Comparison of ENCODE assay signal across 8 cellular contexts in the genomic region with DNA sequence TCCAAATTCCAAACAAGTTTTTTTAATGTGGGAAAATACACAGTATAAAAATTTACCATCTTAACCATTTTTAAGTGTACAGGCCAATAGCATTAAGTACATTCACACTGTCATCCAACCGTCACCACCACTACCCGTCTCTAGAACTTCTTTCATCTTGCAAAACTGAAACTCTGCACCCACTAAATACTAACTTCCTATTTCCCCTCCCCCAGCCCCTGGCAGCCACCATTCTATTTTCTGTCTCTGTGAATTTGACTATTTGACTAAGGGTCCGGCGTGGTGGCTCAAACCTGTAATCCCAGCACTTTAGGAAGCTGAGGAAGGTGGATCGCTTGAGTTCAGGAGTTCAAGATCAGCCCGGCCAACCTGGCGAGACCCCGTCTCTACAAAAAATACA. TPM values are rescaled to one million over a fixed set of nuclear protein-coding genes. Genes with fewer than 3 reads are reported as not detected.
DNase-seq lines count a peak whose midpoint lies in the region; ATAC-seq, FAIRE-seq and TF ChIP-seq lines count a peak whose summit lies in the region.

No MANE protein-coding gene starts in this region.

- H3K4me1 ChIP-seq in pancreas: peaks cover 0 to 6% (median 0%) of the 10 kb centered on the region in 3 donors

- 91 to 97% methylated on average over 8 of the region's 8 CpGs for WGBS in pancreas, 2 donors

- no peaks in the 10 kb centered on the region for H3K36me3 ChIP-seq in pancreas

- peak; percentile 62 to 68 for DNase-seq in activated CD4-positive, alpha-beta T cell treated with anti-CD3 and anti-CD28 coated beads, Interleukin-2, amount 50 U/mL, for 48 hours
- DNase-seq in stimulated activated CD4-positive, alpha-beta T cell treated with anti-CD3 and anti-CD28 coated beads, Interleukin-12 subunit alpha, Interleukin-12 subunit beta, amount 100 ng/mL, for 4 hours: peak; percentile 34
- DNase-seq in pancreas (no peak), NCI-H2081 (lab: John Stamatoyannopoulos, UW) (no peak), NCI-H2107 treated with DMSO at 0.1 percent for 48 hours (lab: John Stamatoyannopoulos, UW; ENCODE audit: unreplicated experiment) (no peak), HuH-7 (ENCODE audit: low spot score) (no peak)

- no peak for FAIRE-seq in pancreas (lab: Jason Lieb, UNC)

- ATAC-seq in GM18511 (IDR thresholded peaks at IDR 0.05; ENCODE audit: unreplicated experiment): peak; percentile 73
- peak; percentile 84 for ATAC-seq in HG03354 (IDR thresholded peaks at IDR 0.05; ENCODE audit: poor library complexity, severe bottlenecking, unreplicated experiment)
- ATAC-seq in pancreas: no peak

- TF ChIP-seq CTCF in pancreas (IDR thresholded peaks at IDR 0.05): no peak

- no peak overlapping the region for H3K27ac ChIP-seq in pancreas

- H3K9me3 ChIP-seq in pancreas: no peaks in the 10 kb centered on the region

- H3K4me3 ChIP-seq in pancreas: no peak overlapping the region

- intact Hi-C loops in pancreas (cut with DNase I): loop anchor here in 2 of 3 donors (5.0 kb wide), 1 partner anchor 80 kb away; no protein-coding TSS in a partner anchor

- H3K27me3 ChIP-seq in pancreas: no peaks in the 10 kb centered on the region

RNA-seq across cellular contexts. Expression of a gene that starts 36.1 kb away (rescaled TPM):
- 10 to 100 TPM; 56.9 to 73.5 (median 66.0) TPM for total RNA-seq in pancreas
- 10 to 100 TPM; 44.2 to 54.2 TPM for polyA plus RNA-seq in pancreas

Comparison
In these comparisons a context has a peak if more than half of its experiments do, and no peak if none do; other contexts are left out.
1. ATAC-seq: peak in GM18511 (single experiment) and HG03354 (single experiment); none in pancreas (0 of 4).
2. DNase-seq: peak in activated CD4-positive, alpha-beta T cell treated with anti-CD3 and anti-CD28 coated beads, Interleukin-2, amount 50 U/mL, for 48 hours (2 of 2) and stimulated activated CD4-positive, alpha-beta T cell treated with anti-CD3 and anti-CD28 coated beads, Interleukin-12 subunit alpha, Interleukin-12 subunit beta, amount 100 ng/mL, for 4 hours (single experiment); none in pancreas (0 of 6), NCI-H2081 (0 of 2), NCI-H2107 treated with DMSO at 0.1 percent for 48 hours (single experiment) and HuH-7 (single experiment).